In the genomic region with DNA sequence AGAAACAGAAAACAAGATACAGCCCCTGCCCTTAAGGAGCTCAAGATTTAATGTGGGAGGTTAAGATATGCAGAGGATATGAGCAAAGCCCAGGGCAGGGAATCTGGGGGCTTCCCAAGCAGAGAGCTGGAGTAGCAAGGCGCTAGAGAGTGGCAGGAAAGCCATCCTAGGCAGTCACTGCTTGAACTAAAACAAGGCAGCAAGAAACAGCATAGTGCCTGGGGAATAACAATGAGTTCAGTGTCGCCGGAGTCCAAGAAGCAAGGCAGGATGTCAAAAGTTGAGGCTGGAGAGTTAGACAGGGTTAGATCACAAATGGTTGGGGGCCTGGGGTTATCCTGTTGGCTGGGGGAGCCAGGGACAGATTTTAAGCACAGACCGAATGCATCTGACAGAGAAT, we compare ENCODE assay signal across 17 cellular contexts. TPM values are rescaled to one million over a fixed set of nuclear protein-coding genes. Genes with fewer than 3 reads are reported as not detected.
A peak's percentile ranks its signal among the peaks of the same experiment; 100 is the strongest.
DNase-seq lines count a peak whose midpoint lies in the region; ATAC-seq and TF ChIP-seq lines count a peak whose summit lies in the region.
"Had no signal": no experiment of that assay in that cellular context is flagged by ENCODE, and none has a peak within 500 bp of the region (broad histone marks: within the 10 kb centered on the region; RNA-seq: fewer than 3 reads in every experiment).

No MANE protein-coding gene starts in this region.

- no peak overlapping the region for H4K91ac ChIP-seq in IMR-90 (ENCODE audit: insufficient read depth, low read depth, low read length)

- H2BK120ac ChIP-seq in IMR-90 (ENCODE audit: low read depth, low read length): no peak overlapping the region

- no peaks in the 10 kb centered on the region for H3K4me1 Mint-ChIP-seq in activated T-cell treated with anti-CD3 and anti-CD28 coated beads, Interleukin-2, amount 50 U/mL, for 24 hours (ENCODE audit: low read depth)
- H3K4me1 Mint-ChIP-seq: stimulated activated effector memory CD8-positive, alpha-beta T cell treated with anti-CD3 and anti-CD28 coated beads, Interleukin-12 subunit alpha, Interleukin-12 subunit beta, amount 100 ng/mL, for 72 hours had no signal

- H3K9me3 Mint-ChIP-seq in activated T-cell treated with anti-CD3 and anti-CD28 coated beads, Interleukin-2, amount 50 U/mL, for 24 hours: peaks cover 5% of the 10 kb centered on the region

- H3K4ac ChIP-seq in IMR-90 (ENCODE audit: low read depth, low read length): no peak overlapping the region

- dilution Hi-C loops in IMR-90 (cut with HindIII; ENCODE audit: low sequenced_read_pairs, unreplicated experiment): no loop called here

- peaks cover 17% of the 10 kb centered on the region for H3F3A ChIP-seq in smooth muscle cell (ENCODE audit: low read depth)

- H3K4me3 ChIP-seq in IMR-90 (ENCODE audit: insufficient read depth, low read depth, low read length) (no peak overlapping the region), smooth muscle cell (no peak overlapping the region), HAP-1 (no peak overlapping the region), H7 (ENCODE audit: insufficient read depth, low read depth, low read length) (no peak overlapping the region)
- H3K4me3 ChIP-seq: gastroesophageal sphincter, tibial nerve had no signal

- TF ChIP-seq POLR2A in IMR-90 (IDR thresholded peaks at IDR 0.05; ENCODE audit: low read depth, low read length): no peak

- H3K27ac ChIP-seq in IMR-90 (ENCODE audit: insufficient read depth, low read length) (no peak overlapping the region), smooth muscle cell (ENCODE audit: low read depth) (peak overlapping the region; percentile 75)

- no TSS peak for BruUV-seq in IMR-90 (replicated peaks; lab: Mats Ljungman, UMichigan)

- H3K9me3 ChIP-seq in IMR-90 (ENCODE audit: control insufficient read depth, insufficient read depth, low read length) (no peaks in the 10 kb centered on the region), smooth muscle cell (replicated peaks; ENCODE audit: low read depth) (no peaks in the 10 kb centered on the region), HAP-1 (no peaks in the 10 kb centered on the region)
- H3K9me3 ChIP-seq: gastroesophageal sphincter, tibial nerve had no signal

- no peak for DNase-seq in IMR-90
- DNase-seq in dermis blood vessel endothelial cell: peak; percentile 15
- peak; percentile 27 for DNase-seq in left kidney (ENCODE audit: low read depth, low spot score)
- DNase-seq in smooth muscle cell (lab: John Stamatoyannopoulos, UW; ENCODE audit: unreplicated experiment): no peak
- no peak for DNase-seq in HAP-1 (ENCODE audit: low spot score in 2 of 2)
- DNase-seq in H7: no peak
- DNase-seq in activated T-cell treated with anti-CD3 and anti-CD28 coated beads, Interleukin-2, amount 50 U/mL, for 24 hours: no peak
- DNase-seq: activated CD4-positive, alpha-beta T cell treated with anti-CD3 and anti-CD28 coated beads for 4 hours; DMS79; KG1; left colon; NCI-H1694 had no signal

- H4K20me1 ChIP-seq in IMR-90 (ENCODE audit: insufficient read depth, low read length): no peaks in the 10 kb centered on the region; the same call in 1 of the 2 replicates
- peaks cover 64% of the 10 kb centered on the region for H4K20me1 ChIP-seq in smooth muscle cell (ENCODE audit: low read depth)

- H3K4me3 Mint-ChIP-seq in activated T-cell treated with anti-CD3 and anti-CD28 coated beads, Interleukin-2, amount 50 U/mL, for 24 hours: no peak overlapping the region
- H3K4me3 Mint-ChIP-seq: stimulated activated effector memory CD8-positive, alpha-beta T cell treated with anti-CD3 and anti-CD28 coated beads, Interleukin-12 subunit alpha, Interleukin-12 subunit beta, amount 100 ng/mL, for 72 hours had no signal

- no peaks in the 10 kb centered on the region for H3K27me3 ChIP-seq in IMR-90 (ENCODE audit: control insufficient read depth, insufficient read depth, low read length)
- no peaks in the 10 kb centered on the region for H3K27me3 ChIP-seq in smooth muscle cell (ENCODE audit: low read depth)
- H3K27me3 ChIP-seq in HAP-1 (ENCODE audit: low read depth): no peaks in the 10 kb centered on the region
- H3K27me3 ChIP-seq in H7 (ENCODE audit: control insufficient read depth, insufficient read depth, low read length): no peaks in the 10 kb centered on the region
- H3K27me3 ChIP-seq: gastroesophageal sphincter, tibial nerve had no signal

- 86% methylated on average over 1 of the region's 4 CpGs; no CpG with 5 or more reads in 1 of the 2 experiments for WGBS in IMR-90 (ENCODE audit: extremely low coverage in 2 of 2, insufficient read length in 1 of 2), 2 experiments
- 34% methylated on average over 4 of the region's 4 CpGs for WGBS in smooth muscle cell (ENCODE audit: low lambda C conversion rate)

- no peaks in the 10 kb centered on the region for H3K27me3 Mint-ChIP-seq in activated T-cell treated with anti-CD3 and anti-CD28 coated beads, Interleukin-2, amount 50 U/mL, for 24 hours

- ATAC-seq in IMR-90 (ENCODE audit: low read depth): no peak
- ATAC-seq: activated naive CD4-positive, alpha-beta T cell treated with anti-CD3 and anti-CD28 coated beads, Interleukin-2, amount 50 U/mL, for 72 hours; gastroesophageal sphincter; left colon; sciatic nerve; stimulated activated effector memory CD8-positive, alpha-beta T cell treated with anti-CD3 and anti-CD28 coated beads, Interleukin-12 subunit alpha, Interleukin-12 subunit beta, amount 100 ng/mL, for 72 hours had no signal

- no peak overlapping the region for H3K27ac Mint-ChIP-seq in activated T-cell treated with anti-CD3 and anti-CD28 coated beads, Interleukin-2, amount 50 U/mL, for 24 hours
- H3K27ac Mint-ChIP-seq: activated naive CD4-positive, alpha-beta T cell treated with anti-CD3 and anti-CD28 coated beads, Interleukin-2, amount 50 U/mL, for 72 hours; stimulated activated effector memory CD8-positive, alpha-beta T cell treated with anti-CD3 and anti-CD28 coated beads, Interleukin-12 subunit alpha, Interleukin-12 subunit beta, amount 100 ng/mL, for 72 hours had no signal

- CTCF ChIA-PET in IMR-90 (lab: Yijun Ruan, JAX): interaction anchor here (0.6 kb wide), 1 partner anchor 240 kb away, joined by 3 read pairs; no protein-coding TSS in a partner anchor

- POLR2A ChIA-PET in IMR-90 (lab: Charles Lee; ENCODE audit: unreplicated experiment): no interaction called here

- TF ChIP-seq CTCF in IMR-90 (conservative IDR thresholded peaks at IDR 0.05; ENCODE audit: low read depth, low read length) (no peak), smooth muscle cell (IDR thresholded peaks at IDR 0.05; ENCODE audit: borderline replicate concordance, insufficient read depth, poor library complexity, severe bottlenecking) (no peak)

- in situ Hi-C loops in IMR-90 (cut with MboI; ENCODE audit: low sequenced_read_pairs) (no loop called here), HAP-1 (cut with MboI; ENCODE audit: low sequenced_read_pairs) (no loop called here)

- peaks cover 79% of the 10 kb centered on the region for H3K79me2 ChIP-seq in smooth muscle cell (ENCODE audit: low read depth)

- H3K18ac ChIP-seq in IMR-90 (ENCODE audit: low read depth, low read length): peak overlapping the region; percentile 32; the same call in 1 of the 2 replicates

- intact Hi-C loops in IMR-90 (cut with micrococcal nuclease): no loop called here

- H3K56ac ChIP-seq in IMR-90 (ENCODE audit: extremely low read depth, insufficient read depth, low read length): no peak overlapping the region

- H3K36me3 Mint-ChIP-seq in activated T-cell treated with anti-CD3 and anti-CD28 coated beads, Interleukin-2, amount 50 U/mL, for 24 hours (ENCODE audit: low read depth): no peaks in the 10 kb centered on the region
- H3K36me3 Mint-ChIP-seq: activated naive CD4-positive, alpha-beta T cell treated with anti-CD3 and anti-CD28 coated beads, Interleukin-2, amount 50 U/mL, for 72 hours; stimulated activated effector memory CD8-positive, alpha-beta T cell treated with anti-CD3 and anti-CD28 coated beads, Interleukin-12 subunit alpha, Interleukin-12 subunit beta, amount 100 ng/mL, for 72 hours had no signal

- H2AK9ac ChIP-seq in IMR-90 (replicated peaks; ENCODE audit: low read depth, low read length, poor library complexity): no peak overlapping the region

- H3K36me3 ChIP-seq in IMR-90 (ENCODE audit: control insufficient read depth, insufficient read depth, low read length) (no peaks in the 10 kb centered on the region), smooth muscle cell (ENCODE audit: low read depth) (no peaks in the 10 kb centered on the region), HAP-1 (replicated peaks) (no peaks in the 10 kb centered on the region), H7 (replicated peaks; ENCODE audit: control insufficient read depth, insufficient read depth, low read length) (no peaks in the 10 kb centered on the region)
- H3K36me3 ChIP-seq: gastroesophageal sphincter, tibial nerve had no signal

- H3K79me1 ChIP-seq in IMR-90 (ENCODE audit: low read depth in 1 of 2, low read length in 2 of 2): peaks cover 39 to 74% of the 10 kb centered on the region in 2 experiments

- H2AK5ac ChIP-seq in IMR-90 (ENCODE audit: low read depth, low read length): no peak overlapping the region

- H3K4me1 ChIP-seq in IMR-90 (ENCODE audit: control insufficient read depth, insufficient read depth, low read length): peaks cover 14% of the 10 kb centered on the region
- H3K4me1 ChIP-seq in smooth muscle cell (ENCODE audit: low read depth): peaks cover 63% of the 10 kb centered on the region
- H3K4me1 ChIP-seq in HAP-1: peaks cover 8% of the 10 kb centered on the region

- H3K9me1 ChIP-seq in IMR-90 (ENCODE audit: insufficient read depth, low read length): peaks cover 11% of the 10 kb centered on the region

- H2BK5ac ChIP-seq in IMR-90 (ENCODE audit: low read depth, low read length, poor library complexity, severe bottlenecking): no peak overlapping the region

- no peak overlapping the region for H2BK20ac ChIP-seq in IMR-90 (ENCODE audit: low read depth, low read length)

- no peak overlapping the region for H4K5ac ChIP-seq in IMR-90 (ENCODE audit: low read depth, low read length)

- H3K23ac ChIP-seq in IMR-90 (ENCODE audit: low read depth, low read length): no peak overlapping the region

- H3K14ac ChIP-seq in IMR-90 (replicated peaks; ENCODE audit: low read depth, low read length): 0 out of 2 replicates have a peak overlapping the region, but pooled peaks have one; percentile 7

- no peak overlapping the region for H2AFZ ChIP-seq in IMR-90 (replicated peaks; ENCODE audit: low read length, poor library complexity)
- no peak overlapping the region for H2AFZ ChIP-seq in smooth muscle cell (ENCODE audit: low read depth)

- H3K4me2 ChIP-seq in IMR-90 (ENCODE audit: low read depth, low read length): no peak overlapping the region
- peak overlapping the region; percentile 45 for H3K4me2 ChIP-seq in smooth muscle cell

- no peak for TF ChIP-seq RAD21 in IMR-90 (IDR thresholded peaks at IDR 0.05; ENCODE audit: low read length)

- H4K8ac ChIP-seq in IMR-90 (ENCODE audit: low read depth in 2 of 2, low read length in 2 of 2): peak overlapping the region in 1 of 2 experiments; percentile 17; a peak in 1 of 4 replicates

- no peak overlapping the region for H3K9ac ChIP-seq in IMR-90 (ENCODE audit: low read depth, low read length)
- H3K9ac ChIP-seq in smooth muscle cell (ENCODE audit: low read depth): peak overlapping the region; percentile 26

- H2BK15ac ChIP-seq in IMR-90 (ENCODE audit: low read depth, low read length): no peak overlapping the region

RNA-seq across cellular contexts. Expression of a gene that starts 24.6 kb away (rescaled TPM):
- total RNA-seq in IMR-90 (2012; rRNA removed) (105 and 111 TPM in 2 replicates), dermis blood vessel endothelial cell (1.8 and 1.9 TPM in 2 replicates), smooth muscle cell (239 and 251 TPM in 2 replicates)
- polyA plus RNA-seq in IMR-90 (2012; rRNA removed) (53.3 and 55.6 TPM in 2 replicates), smooth muscle cell (132 and 169 TPM in 2 replicates)
- 14.4 and 20.4 TPM in 2 replicates for polyA plus RNA-seq in IMR-90 (2012; cell fraction: cytosol; rRNA removed)
- polyA plus RNA-seq in IMR-90 (2012; cell fraction: nucleus; rRNA removed; ENCODE audit: low replicate concordance): 5.2 and 17.4 TPM in 2 replicates
- total RNA-seq in H7 (2014; rRNA removed; shearing (Covaris generic)): 101 and 106 TPM in 2 replicates

Comparison
In these comparisons a context has a peak if more than half of its experiments do, and no peak if none do; other contexts are left out.
1. DNase-seq: peak in dermis blood vessel endothelial cell (single experiment) and left kidney (single experiment); none in IMR-90 (single experiment), smooth muscle cell (single experiment), HAP-1 (0 of 2), H7 (single experiment) and activated T-cell treated with anti-CD3 and anti-CD28 coated beads, Interleukin-2, amount 50 U/mL, for 24 hours (single experiment).
2. RNA of a gene that starts 24.6 kb away (total RNA-seq): 239 to 251 TPM in smooth muscle cell, 105 to 111 TPM in IMR-90 and 101 to 106 TPM in H7; 1.8 to 1.9 TPM in dermis blood vessel endothelial cell; every median in the first group is over 10 times any median in the second.